29 cellular contexts compared by ENCODE assay signal in the genomic region with DNA sequence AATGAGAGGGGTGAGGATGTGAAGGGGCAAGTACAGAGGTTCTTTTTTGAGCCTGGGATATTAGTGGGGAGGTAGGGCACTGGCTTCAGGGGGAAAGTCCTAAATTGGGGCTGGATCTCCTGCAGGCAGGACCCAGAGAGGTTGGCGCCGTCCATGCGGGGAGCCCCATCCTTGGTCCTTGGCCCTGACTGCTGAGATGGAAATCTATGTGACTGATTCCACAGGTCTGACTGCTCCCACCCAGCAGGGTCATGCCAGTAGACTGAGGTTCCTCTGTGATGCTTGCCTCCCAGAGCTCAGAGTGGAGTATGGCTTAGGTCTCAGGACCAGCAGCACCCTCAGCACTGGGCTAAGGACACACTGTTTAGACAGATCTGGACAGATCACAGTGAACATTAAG.
"Had no signal": no experiment of that assay in that cellular context is flagged by ENCODE, and none has a peak within 500 bp of the region (broad histone marks: within the 10 kb centered on the region; RNA-seq: fewer than 3 reads in every experiment).

No MANE protein-coding gene starts in this region.

- H3K9me3 ChIP-seq: colonic mucosa, esophagus squamous epithelium, left ventricle myocardium inferior, pancreas, psoas muscle, sigmoid colon, thoracic aorta had no signal

- H3K27me3 ChIP-seq: colonic mucosa had no signal

- H3K27me3 Mint-ChIP-seq: activated CD4-positive, alpha-beta memory T cell treated with anti-CD3 and anti-CD28 coated beads, Interleukin-2, amount 10 ng/mL, durations not matched to agents 7 days and 5 days; activated CD4-positive, alpha-beta T cell treated with anti-CD3 and anti-CD28 coated beads, Interleukin-2, amount 10 ng/mL, durations not matched to agents 7 days and 5 days had no signal

- H3K4me3 Mint-ChIP-seq: activated CD4-positive, alpha-beta memory T cell treated with anti-CD3 and anti-CD28 coated beads, Interleukin-2, amount 10 ng/mL, durations not matched to agents 7 days and 5 days; activated CD4-positive, alpha-beta T cell treated with anti-CD3 and anti-CD28 coated beads, Interleukin-2, amount 10 ng/mL, durations not matched to agents 7 days and 5 days; activated T-cell treated with anti-CD3 and anti-CD28 coated beads, Interleukin-2, amount 50 U/mL, for 72 hours; mesothelial cell of epicardium; naive thymus-derived CD4-positive, alpha-beta T cell; T-helper 17 cell; WTC11 had no signal

- DNase-seq: activated CD4-positive, alpha-beta memory T cell treated with anti-CD3 and anti-CD28 coated beads, Interleukin-2, amount 10 ng/mL, durations not matched to agents 7 days and 5 days; activated CD4-positive, alpha-beta T cell treated with anti-CD3 and anti-CD28 coated beads for 1 hour; activated CD4-positive, alpha-beta T cell treated with anti-CD3 and anti-CD28 coated beads, Interleukin-2, amount 10 ng/mL, durations not matched to agents 7 days and 5 days; activated naive CD4-positive, alpha-beta T cell; activated T-cell treated with anti-CD3 and anti-CD28 coated beads for 4 hours; activated T-cell treated with anti-CD3 and anti-CD28 coated beads, Interleukin-2, amount 50 U/mL, for 72 hours; anterior cingulate cortex; colonic mucosa; effector CD8-positive, alpha-beta T cell; esophagus squamous epithelium; foreskin melanocyte; left ventricle myocardium inferior; naive thymus-derived CD4-positive, alpha-beta T cell; pancreas; psoas muscle; sigmoid colon; small intestine; stimulated activated CD4-positive, alpha-beta T cell treated with anti-CD3 and anti-CD28 coated beads, Interleukin-4, amount 100 ng/mL, for 4 hours; stimulated activated CD8-positive, alpha-beta memory T cell treated with anti-CD3 and anti-CD28 coated beads, Interleukin-4, amount 100 ng/mL, for 48 hours; stimulated activated naive CD4-positive, alpha-beta T cell treated with Interleukin-2 at 50 U/mL for 16 hours; T-helper 17 cell; T1000; trophoblast cell had no signal

- H3K27ac Mint-ChIP-seq: activated CD4-positive, alpha-beta memory T cell treated with anti-CD3 and anti-CD28 coated beads, Interleukin-2, amount 10 ng/mL, durations not matched to agents 7 days and 5 days; activated CD4-positive, alpha-beta T cell treated with anti-CD3 and anti-CD28 coated beads, Interleukin-2, amount 10 ng/mL, durations not matched to agents 7 days and 5 days; activated naive CD4-positive, alpha-beta T cell treated with anti-CD3 and anti-CD28 coated beads, Interleukin-2, amount 50 U/mL, for 72 hours; activated T-cell treated with anti-CD3 and anti-CD28 coated beads, Interleukin-2, amount 50 U/mL, for 72 hours; mesothelial cell of epicardium; naive thymus-derived CD4-positive, alpha-beta T cell; T-helper 17 cell; WTC11 had no signal

- H3K4me1 Mint-ChIP-seq: activated CD4-positive, alpha-beta T cell treated with anti-CD3 and anti-CD28 coated beads, Interleukin-2, amount 10 ng/mL, durations not matched to agents 7 days and 5 days; mesothelial cell of epicardium; WTC11 had no signal

- H3K4me1 ChIP-seq: colonic mucosa, esophagus squamous epithelium, left ventricle myocardium inferior, pancreas, psoas muscle had no signal

- H3K36me3 Mint-ChIP-seq: activated naive CD4-positive, alpha-beta T cell treated with anti-CD3 and anti-CD28 coated beads, Interleukin-2, amount 50 U/mL, for 72 hours; mesothelial cell of epicardium; naive thymus-derived CD4-positive, alpha-beta T cell had no signal

- ATAC-seq: activated naive CD4-positive, alpha-beta T cell treated with anti-CD3 and anti-CD28 coated beads, Interleukin-2, amount 50 U/mL, for 72 hours; naive thymus-derived CD4-positive, alpha-beta T cell; pancreas; psoas muscle; T-helper 17 cell; WTC11 had no signal

- H3K9me3 Mint-ChIP-seq: activated CD4-positive, alpha-beta memory T cell treated with anti-CD3 and anti-CD28 coated beads, Interleukin-2, amount 10 ng/mL, durations not matched to agents 7 days and 5 days; activated CD4-positive, alpha-beta T cell treated with anti-CD3 and anti-CD28 coated beads, Interleukin-2, amount 10 ng/mL, durations not matched to agents 7 days and 5 days; activated T-cell treated with anti-CD3 and anti-CD28 coated beads, Interleukin-2, amount 50 U/mL, for 72 hours; mesothelial cell of epicardium had no signal

- H3K27ac ChIP-seq: colonic mucosa, epithelial cell of prostate, esophagus squamous epithelium, left ventricle myocardium inferior, pancreas, psoas muscle, sigmoid colon, thoracic aorta had no signal

- H3K4me3 ChIP-seq: colonic mucosa, esophagus squamous epithelium, left ventricle myocardium inferior, lung, pancreas, psoas muscle, sigmoid colon, thoracic aorta had no signal

- H3K36me3 ChIP-seq: colonic mucosa, esophagus squamous epithelium, left ventricle myocardium inferior, pancreas, sigmoid colon, thoracic aorta had no signal
